Comparison of ENCODE assay signal across 8 cellular contexts in genomic region chr6:13709698-13710551, GRCh38. TPM values are rescaled to one million over a fixed set of nuclear protein-coding genes. Genes with fewer than 3 reads are reported as not detected.
A peak's percentile ranks its signal among the peaks of the same experiment; 100 is the strongest.
DNase-seq lines count a peak whose midpoint lies in the region; ATAC-seq and TF ChIP-seq lines count a peak whose summit lies in the region.

No MANE protein-coding gene starts in this region.

- peaks cover 25 to 33% of the 10 kb centered on the region in 2 donors for H3K4me1 ChIP-seq in gastrocnemius medialis

- intact Hi-C loops in activated B cell treated with CpG ODN at 0.5 μM for 24 hours (cut with micrococcal nuclease) (loop anchor here (1.0 to 10.0 kb wide), 4 partner anchors 10 to 1537 kb away; partner anchors contain the start of gene JARID2), gastrocnemius medialis (cut with DNase I; ENCODE audit: low total_unique reads) (loop anchor here (2.0 to 10.0 kb wide), 3 partner anchors 57 to 235 kb away; partner anchors contain the start of gene MCUR1)

- TF ChIP-seq CTCF in activated B cell treated with CpG ODN at 0.5 μM for 24 hours (IDR thresholded peaks at IDR 0.05) (no peak), gastrocnemius medialis (IDR thresholded peaks at IDR 0.05 in 4 of 5, conservative IDR thresholded peaks at IDR 0.05 in 1 of 5) (no peak)

- peak; percentile 33 for DNase-seq in DMS114 treated with DMSO at 0.1 percent for 48 hours (lab: John Stamatoyannopoulos, UW; ENCODE audit: unreplicated experiment)
- DNase-seq in KBM-7: peak; percentile 60
- DNase-seq in activated B cell treated with CpG ODN at 0.5 μM for 24 hours: no peak
- DNase-seq in globus pallidus (ENCODE audit: low spot score): peak; percentile 18
- DNase-seq in gastrocnemius medialis: no peak

- no peaks in the 10 kb centered on the region for H3K9me3 ChIP-seq in gastrocnemius medialis

- H3K4me3 ChIP-seq in gastrocnemius medialis: peak overlapping the region; percentile 70 to 91 (median 77)

- H3K36me3 Mint-ChIP-seq in activated B cell treated with CpG ODN at 0.5 μM for 24 hours (ENCODE audit: low read depth): peaks cover 6% of the 10 kb centered on the region

- no peaks in the 10 kb centered on the region for H3K36me3 ChIP-seq in gastrocnemius medialis

- no peaks in the 10 kb centered on the region for H3K9me3 Mint-ChIP-seq in activated B cell treated with CpG ODN at 0.5 μM for 24 hours

- H3K27ac ChIP-seq in gastrocnemius medialis: peak overlapping the region; percentile 84 to 99 (median 94)

- CTCF ChIA-PET in activated B cell treated with CpG ODN at 0.5 μM for 24 hours (lab: Charles Lee): interaction anchor here (0.7 to 1.3 kb wide), 3 partner anchors 85 to 226 kb away, joined by 3 to 4 read pairs (median 3); partner anchors contain the start of gene NOL7

- in situ Hi-C loops in KBM-7 (cut with MboI; ENCODE audit: low pct_unique_long_range_greater_than_20kb, low sequenced_read_pairs) (no loop called here), gastrocnemius medialis (cut with MboI; ENCODE audit: low sequenced_read_pairs in 4 of 4) (loop anchor here in 2 of 4 donors (10.0 to 25.0 kb wide), 2 partner anchors 95 to 98 kb away; partner anchors contain the start of gene NOL7 (in 2 of the 2))

- ATAC-seq in activated B cell treated with CpG ODN at 0.5 μM for 24 hours (ENCODE audit: low read depth) (no peak), gastrocnemius medialis (no peak), HG03432 (IDR thresholded peaks at IDR 0.05; ENCODE audit: unreplicated experiment) (no peak), GM18517 (IDR thresholded peaks at IDR 0.05; ENCODE audit: unreplicated experiment) (no peak), HG03457 (IDR thresholded peaks at IDR 0.05; ENCODE audit: unreplicated experiment) (no peak)

- H3K4me1 Mint-ChIP-seq in activated B cell treated with CpG ODN at 0.5 μM for 24 hours: peaks cover 44% of the 10 kb centered on the region

- no peak for TF ChIP-seq POLR2A in gastrocnemius medialis (IDR thresholded peaks at IDR 0.05)

- peak overlapping the region; percentile 84 for H3K27ac Mint-ChIP-seq in activated B cell treated with CpG ODN at 0.5 μM for 24 hours

- no peaks in the 10 kb centered on the region for H3K27me3 ChIP-seq in gastrocnemius medialis

- POLR2A ChIA-PET in activated B cell treated with CpG ODN at 0.5 μM for 24 hours (lab: Charles Lee): interaction anchor here (0.6 to 4.4 kb wide), 5 partner anchors 10 to 135 kb away, joined by 3 to 34 read pairs (median 6); partner anchors contain the start of genes MCUR1, NOL7 and SIRT5

- peak overlapping the region; percentile 86 for H3K4me3 Mint-ChIP-seq in activated B cell treated with CpG ODN at 0.5 μM for 24 hours

- H3K27me3 Mint-ChIP-seq in activated B cell treated with CpG ODN at 0.5 μM for 24 hours: no peaks in the 10 kb centered on the region

RNA-seq across cellular contexts. Expression of gene RANBP9, which starts 1.7 kb away (rescaled TPM):
- 30.7 and 34.7 TPM in 2 replicates for total RNA-seq in activated B cell treated with CpG ODN at 0.5 μM for 24 hours
- total RNA-seq in gastrocnemius medialis: 10 to 100 TPM; 44.7 to 93.1 (median 63.3) TPM

Comparison
In these comparisons a context has a peak if more than half of its experiments do, and no peak if none do; other contexts are left out.
1. DNase-seq: peak in DMS114 treated with DMSO at 0.1 percent for 48 hours (single experiment), KBM-7 (single experiment) and globus pallidus (single experiment); none in activated B cell treated with CpG ODN at 0.5 μM for 24 hours (single experiment) and gastrocnemius medialis (0 of 2).